8 cellular contexts compared by ENCODE assay signal in the genomic region with DNA sequence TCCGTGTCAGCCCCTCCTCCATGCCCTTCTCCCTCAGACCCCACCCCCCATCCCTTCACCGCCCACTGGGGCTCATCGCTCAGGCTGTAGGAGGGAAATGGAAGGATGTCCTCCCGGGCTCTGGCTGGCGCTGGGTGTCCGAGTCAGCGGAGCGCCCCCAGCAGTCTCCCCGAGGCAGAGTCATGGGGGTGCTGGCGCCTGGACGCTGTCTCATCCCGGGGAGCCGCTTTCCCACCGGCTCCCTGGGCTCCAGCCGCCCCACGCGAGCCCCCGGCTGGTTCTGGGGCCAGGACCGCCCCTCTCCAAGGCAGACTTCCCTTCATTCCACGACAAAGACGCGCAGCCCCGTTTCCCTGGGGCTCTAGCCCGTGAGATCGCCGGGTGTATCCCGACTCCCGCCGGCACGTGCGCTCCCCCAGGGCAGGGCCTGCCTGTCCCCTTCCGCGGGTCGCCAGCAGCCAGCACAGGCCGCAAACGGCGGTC. TPM values are rescaled to one million over a fixed set of nuclear protein-coding genes. Genes with fewer than 3 reads are reported as not detected.
DNase-seq lines count a peak whose midpoint lies in the region; ATAC-seq, FAIRE-seq and TF ChIP-seq lines count a peak whose summit lies in the region.

No MANE protein-coding gene starts in this region.

- no peaks in the 10 kb centered on the region for H3K9me3 ChIP-seq in liver (ENCODE audit: control insufficient read depth in 4 of 4, low read length in 3 of 4)

- peak overlapping the region; percentile 73 to 86 (median 82) for H3K4me3 ChIP-seq in liver (ENCODE audit: low read depth in 1 of 3, low read length in 3 of 3)

- no peak for FAIRE-seq in GM12891 (lab: Jason Lieb, UNC)

- H3K4me3 Mint-ChIP-seq in stimulated activated naive CD8-positive, alpha-beta T cell treated with anti-CD3 and anti-CD28 coated beads, Interleukin-15, Interleukin-2, amounts not matched to agents 100 ng/mL and 50 ng/mL, for 24 hours, result peak overlapping the region; percentile 83

- under 1% methylated on average over 37 of the region's 37 CpGs for WGBS in liver

- no peaks in the 10 kb centered on the region for H3K36me3 Mint-ChIP-seq in stimulated activated naive CD8-positive, alpha-beta T cell treated with anti-CD3 and anti-CD28 coated beads, Interleukin-15, Interleukin-2, amounts not matched to agents 100 ng/mL and 50 ng/mL, for 24 hours (ENCODE audit: low read depth)

- DNase-seq in AG20443 (ENCODE audit: low spot score) (peak; percentile 66), GM12891 (ENCODE audit: insufficient read length, low spot score) (peak; percentile 70), SK-N-DZ (ENCODE audit: low spot score) (peak; percentile 62), dedifferentiated amniotic fluid mesenchymal stem cell (ENCODE audit: extremely low spot score) (peak; percentile 19)
- no peak for DNase-seq in effector CD4-positive, alpha-beta T cell

- H3K4me1 Mint-ChIP-seq in stimulated activated naive CD8-positive, alpha-beta T cell treated with anti-CD3 and anti-CD28 coated beads, Interleukin-15, Interleukin-2, amounts not matched to agents 100 ng/mL and 50 ng/mL, for 24 hours (ENCODE audit: low read depth), result peaks cover 38% of the 10 kb centered on the region

- H3K4me1 ChIP-seq in liver (ENCODE audit: control insufficient read depth in 4 of 4, insufficient read depth in 4 of 4, low read length in 3 of 4), result peaks cover 21 to 38% (median 31%) of the 10 kb centered on the region in 4 donors

- H3K27me3 ChIP-seq in liver (ENCODE audit: control insufficient read depth in 4 of 4, insufficient read depth in 4 of 4, low read length in 3 of 4), result no peaks in the 10 kb centered on the region

- TF ChIP-seq POLR2A in GM12891 (IDR thresholded peaks at IDR 0.05; ENCODE audit: low read depth, low read length), result no peak

- H3K27me3 Mint-ChIP-seq in stimulated activated naive CD8-positive, alpha-beta T cell treated with anti-CD3 and anti-CD28 coated beads, Interleukin-15, Interleukin-2, amounts not matched to agents 100 ng/mL and 50 ng/mL, for 24 hours, result no peaks in the 10 kb centered on the region

- H3K27ac Mint-ChIP-seq in stimulated activated naive CD8-positive, alpha-beta T cell treated with anti-CD3 and anti-CD28 coated beads, Interleukin-15, Interleukin-2, amounts not matched to agents 100 ng/mL and 50 ng/mL, for 24 hours, result peak overlapping the region; percentile 85

- peak overlapping the region in 1 of 2 donors; percentile 87 for H3K9ac ChIP-seq in liver (ENCODE audit: low read depth in 1 of 2, low read length in 2 of 2)

- no peaks in the 10 kb centered on the region for H3K9me3 Mint-ChIP-seq in stimulated activated naive CD8-positive, alpha-beta T cell treated with anti-CD3 and anti-CD28 coated beads, Interleukin-15, Interleukin-2, amounts not matched to agents 100 ng/mL and 50 ng/mL, for 24 hours

- no peak for TF ChIP-seq CTCF in liver (IDR thresholded peaks at IDR 0.05; ENCODE audit: low read depth, low read length, missing input control)

- H3K36me3 ChIP-seq in liver (ENCODE audit: control insufficient read depth in 4 of 4, insufficient read depth in 3 of 4, low read depth in 1 of 4, low read length in 3 of 4), result peaks cover 0 to 2% (median 0%) of the 10 kb centered on the region in 4 donors

- ATAC-seq in HG03342 (IDR thresholded peaks at IDR 0.05; ENCODE audit: unreplicated experiment), result peak; percentile 8

- H3K27ac ChIP-seq in liver (ENCODE audit: low read depth in 1 of 2, low read length in 2 of 2), result peak overlapping the region; percentile 53 to 84

- no peak for TF ChIP-seq RAD21 in liver (IDR thresholded peaks at IDR 0.05)

TF ChIP-seq in GM12891, 5 proteins besides CTCF, POLR2A, EP300 and RAD21:
- no peak for TF ChIP-seq POLR2AphosphoS5 (IDR thresholded peaks at IDR 0.05; ENCODE audit: low read depth, low read length)
- TF ChIP-seq SPI1 (IDR thresholded peaks at IDR 0.05; ENCODE audit: low read depth, low read length), result no peak
- no peak for TF ChIP-seq PAX5 (IDR thresholded peaks at IDR 0.05; ENCODE audit: insufficient read depth, low read length, severe bottlenecking)
- no peak for TF ChIP-seq TAF1 (IDR thresholded peaks at IDR 0.05; ENCODE audit: low read depth, low read length)
- no peak for TF ChIP-seq POU2F2 (IDR thresholded peaks at IDR 0.05; ENCODE audit: low read depth, low read length)
TF ChIP-seq in GM12891: peak in this region for 0.

TF ChIP-seq in liver, 16 proteins besides CTCF, POLR2A, EP300 and RAD21 (continues in another document):
- TF ChIP-seq HNF4A (conservative IDR thresholded peaks at IDR 0.05) (no peak), JUND (IDR thresholded peaks at IDR 0.05) (no peak), EGR1 (IDR thresholded peaks at IDR 0.05; ENCODE audit: low read depth in 2 of 2) (no peak), GABPA (IDR thresholded peaks at IDR 0.05 in 1 of 2, conservative IDR thresholded peaks at IDR 0.05 in 1 of 2) (no peak), SP1 (IDR thresholded peaks at IDR 0.05) (no peak), RXRA (IDR thresholded peaks at IDR 0.05) (no peak), HNF4G (IDR thresholded peaks at IDR 0.05) (no peak), NR2F2 (IDR thresholded peaks at IDR 0.05) (no peak), TAF1 (conservative IDR thresholded peaks at IDR 0.05) (no peak)
- TF ChIP-seq, protein P1, sequence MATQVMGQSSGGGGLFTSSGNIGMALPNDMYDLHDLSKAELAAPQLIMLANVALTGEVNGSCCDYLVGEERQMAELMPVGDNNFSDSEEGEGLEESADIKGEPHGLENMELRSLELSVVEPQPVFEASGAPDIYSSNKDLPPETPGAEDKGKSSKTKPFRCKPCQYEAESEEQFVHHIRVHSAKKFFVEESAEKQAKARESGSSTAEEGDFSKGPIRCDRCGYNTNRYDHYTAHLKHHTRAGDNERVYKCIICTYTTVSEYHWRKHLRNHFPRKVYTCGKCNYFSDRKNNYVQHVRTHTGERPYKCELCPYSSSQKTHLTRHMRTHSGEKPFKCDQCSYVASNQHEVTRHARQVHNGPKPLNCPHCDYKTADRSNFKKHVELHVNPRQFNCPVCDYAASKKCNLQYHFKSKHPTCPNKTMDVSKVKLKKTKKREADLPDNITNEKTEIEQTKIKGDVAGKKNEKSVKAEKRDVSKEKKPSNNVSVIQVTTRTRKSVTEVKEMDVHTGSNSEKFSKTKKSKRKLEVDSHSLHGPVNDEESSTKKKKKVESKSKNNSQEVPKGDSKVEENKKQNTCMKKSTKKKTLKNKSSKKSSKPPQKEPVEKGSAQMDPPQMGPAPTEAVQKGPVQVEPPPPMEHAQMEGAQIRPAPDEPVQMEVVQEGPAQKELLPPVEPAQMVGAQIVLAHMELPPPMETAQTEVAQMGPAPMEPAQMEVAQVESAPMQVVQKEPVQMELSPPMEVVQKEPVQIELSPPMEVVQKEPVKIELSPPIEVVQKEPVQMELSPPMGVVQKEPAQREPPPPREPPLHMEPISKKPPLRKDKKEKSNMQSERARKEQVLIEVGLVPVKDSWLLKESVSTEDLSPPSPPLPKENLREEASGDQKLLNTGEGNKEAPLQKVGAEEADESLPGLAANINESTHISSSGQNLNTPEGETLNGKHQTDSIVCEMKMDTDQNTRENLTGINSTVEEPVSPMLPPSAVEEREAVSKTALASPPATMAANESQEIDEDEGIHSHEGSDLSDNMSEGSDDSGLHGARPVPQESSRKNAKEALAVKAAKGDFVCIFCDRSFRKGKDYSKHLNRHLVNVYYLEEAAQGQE (IDR thresholded peaks at IDR 0.05), result no peak
- TF ChIP-seq, protein P2, sequence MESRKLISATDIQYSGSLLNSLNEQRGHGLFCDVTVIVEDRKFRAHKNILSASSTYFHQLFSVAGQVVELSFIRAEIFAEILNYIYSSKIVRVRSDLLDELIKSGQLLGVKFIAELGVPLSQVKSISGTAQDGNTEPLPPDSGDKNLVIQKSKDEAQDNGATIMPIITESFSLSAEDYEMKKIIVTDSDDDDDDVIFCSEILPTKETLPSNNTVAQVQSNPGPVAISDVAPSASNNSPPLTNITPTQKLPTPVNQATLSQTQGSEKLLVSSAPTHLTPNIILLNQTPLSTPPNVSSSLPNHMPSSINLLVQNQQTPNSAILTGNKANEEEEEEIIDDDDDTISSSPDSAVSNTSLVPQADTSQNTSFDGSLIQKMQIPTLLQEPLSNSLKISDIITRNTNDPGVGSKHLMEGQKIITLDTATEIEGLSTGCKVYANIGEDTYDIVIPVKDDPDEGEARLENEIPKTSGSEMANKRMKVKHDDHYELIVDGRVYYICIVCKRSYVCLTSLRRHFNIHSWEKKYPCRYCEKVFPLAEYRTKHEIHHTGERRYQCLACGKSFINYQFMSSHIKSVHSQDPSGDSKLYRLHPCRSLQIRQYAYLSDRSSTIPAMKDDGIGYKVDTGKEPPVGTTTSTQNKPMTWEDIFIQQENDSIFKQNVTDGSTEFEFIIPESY (IDR thresholded peaks at IDR 0.05), result no peak
- TF ChIP-seq, protein P3, sequence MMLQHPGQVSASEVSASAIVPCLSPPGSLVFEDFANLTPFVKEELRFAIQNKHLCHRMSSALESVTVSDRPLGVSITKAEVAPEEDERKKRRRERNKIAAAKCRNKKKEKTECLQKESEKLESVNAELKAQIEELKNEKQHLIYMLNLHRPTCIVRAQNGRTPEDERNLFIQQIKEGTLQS (IDR thresholded peaks at IDR 0.05), result no peak

RNA-seq across cellular contexts. Expression of a gene that starts 0.4 kb away (rescaled TPM):
- polyA plus RNA-seq in GM12891 (2012; ENCODE audit: low read depth, missing spikeins), result 14.0 TPM
- polyA plus RNA-seq in SK-N-DZ (2014; cell fraction: cytosol; rRNA removed), result 59.0 and 63.1 TPM in 2 replicates
- polyA plus RNA-seq in SK-N-DZ (2014; cell fraction: nucleus; rRNA removed), result 199 and 307 TPM in 2 replicates
- total RNA-seq in liver, result 10 to 100 TPM; 14.0 to 17.6 TPM
- 10 to 100 TPM; 21.8 to 29.7 TPM for polyA plus RNA-seq in liver

RNA-seq across cellular contexts. Expression of a gene that starts 5.6 kb away (rescaled TPM):
- 0.98 TPM for polyA plus RNA-seq in GM12891 (2012; ENCODE audit: low read depth, missing spikeins)
- polyA plus RNA-seq in SK-N-DZ (2014; cell fraction: cytosol; rRNA removed), result 70.7 and 104 TPM in 2 replicates
- polyA plus RNA-seq in SK-N-DZ (2014; cell fraction: nucleus; rRNA removed), result 112 and 161 TPM in 2 replicates
- total RNA-seq in liver, result 1 to 10 TPM; 5.9 to 8.3 TPM
- polyA plus RNA-seq in liver, result 10 to 100 TPM in 1 of 2 donors, 1 to 10 TPM in 1; 4.6 to 22.9 TPM

RNA-seq across cellular contexts. Expression of a gene that starts 5.7 kb away (rescaled TPM):
- polyA plus RNA-seq in GM12891 (2012; ENCODE audit: low read depth, missing spikeins), result 5.3 TPM
- 2.7 and 7.0 TPM in 2 replicates for polyA plus RNA-seq in SK-N-DZ (2014; cell fraction: cytosol; rRNA removed)
- 129 and 132 TPM in 2 replicates for polyA plus RNA-seq in SK-N-DZ (2014; cell fraction: nucleus; rRNA removed)
- total RNA-seq in liver, result under 1 TPM; 0.08 to 0.28 TPM
- polyA plus RNA-seq in liver, result under 1 TPM in 1 of 2 donors, not detected in 1; 0.05 TPM

RNA-seq across cellular contexts. Expression of a gene that starts 6.4 kb away (rescaled TPM):
- polyA plus RNA-seq in GM12891 (2012; ENCODE audit: low read depth, missing spikeins), result 9.3 TPM
- polyA plus RNA-seq in SK-N-DZ (2014; cell fraction: cytosol; rRNA removed), result 22.6 and 23.4 TPM in 2 replicates
- polyA plus RNA-seq in SK-N-DZ (2014; cell fraction: nucleus; rRNA removed), result 184 and 185 TPM in 2 replicates
- 1 to 10 TPM in 1 of 2 donors, under 1 TPM in 1; 0.67 to 1.1 TPM for total RNA-seq in liver
- under 1 TPM; 0.25 to 0.32 TPM for polyA plus RNA-seq in liver

RNA-seq across cellular contexts. Expression of a gene that starts 14.9 kb away (rescaled TPM):
- polyA plus RNA-seq in GM12891 (2012; ENCODE audit: low read depth, missing spikeins), result 0.36 TPM
- 48.6 and 49.0 TPM in 2 replicates for polyA plus RNA-seq in SK-N-DZ (2014; cell fraction: cytosol; rRNA removed)
- polyA plus RNA-seq in SK-N-DZ (2014; cell fraction: nucleus; rRNA removed), result 29.0 and 41.7 TPM in 2 replicates
- under 1 TPM in 1 of 2 donors, not detected in 1; under 0.01 TPM for total RNA-seq in liver
- under 1 TPM in 1 of 2 donors, not detected in 1; 0.14 TPM for polyA plus RNA-seq in liver
